ENCODE assay signal across 8 cellular contexts in the genomic region with DNA sequence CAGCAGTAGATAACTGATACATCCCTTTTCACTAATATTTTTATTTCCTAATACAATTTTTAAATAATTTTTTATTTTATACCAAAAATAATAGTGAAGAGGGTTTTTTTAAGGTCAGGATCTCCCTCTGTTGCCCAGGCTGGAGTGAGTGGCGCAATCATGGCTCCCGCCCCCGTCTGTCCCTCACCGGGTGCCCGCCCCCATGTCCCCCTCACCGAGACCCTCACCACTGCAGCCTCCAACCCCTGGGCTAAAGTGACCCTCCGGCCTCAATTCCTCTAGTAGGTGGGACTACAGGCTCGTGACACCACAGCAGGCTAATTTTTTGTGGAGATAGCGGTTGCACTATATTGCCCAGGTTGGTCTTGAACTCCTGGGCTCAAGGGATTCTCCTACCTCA. TPM values are rescaled to one million over a fixed set of nuclear protein-coding genes. Genes with fewer than 3 reads are reported as not detected.
DNase-seq lines count a peak whose midpoint lies in the region; ATAC-seq, FAIRE-seq and TF ChIP-seq lines count a peak whose summit lies in the region.

No MANE protein-coding gene starts in this region.

- no peaks in the 10 kb centered on the region for H3K27me3 Mint-ChIP-seq in natural killer cell treated with Interleukin-12 subunit alpha and Interleukin-12 subunit beta and Interleukin-15 and Interleukin-18, amount 100 ng/mL, for 72 hours

- no peaks in the 10 kb centered on the region for H3K9me3 Mint-ChIP-seq in natural killer cell treated with Interleukin-12 subunit alpha and Interleukin-12 subunit beta and Interleukin-15 and Interleukin-18, amount 100 ng/mL, for 72 hours

- DNase-seq in AG04450 (ENCODE audit: low read depth, low spot score) (no peak), MG63 (no peak), GM12891 (ENCODE audit: insufficient read length, low spot score) (no peak), NCI-H2171 treated with DMSO at 0.1 percent for 48 hours (lab: John Stamatoyannopoulos, UW) (no peak)
- DNase-seq in natural killer cell treated with Interleukin-12 subunit alpha and Interleukin-12 subunit beta and Interleukin-15 and Interleukin-18, amount 100 ng/mL, for 72 hours (ENCODE audit: low spot score), result no peak

- H3K27me3 ChIP-seq in AG04450 (ENCODE audit: control insufficient read depth, insufficient read depth, low read length) (no peaks in the 10 kb centered on the region), MG63 (peaks cover 3% of the 10 kb centered on the region), ectodermal cell (ENCODE audit: control insufficient read depth, insufficient read depth, low read length, poor library complexity, severe bottlenecking) (no peaks in the 10 kb centered on the region)

- H3K9me3 ChIP-seq in AG04450 (ENCODE audit: control insufficient read depth, insufficient read depth, low read length) (peaks cover 7% of the 10 kb centered on the region; the same call in 1 of the 2 replicates), MG63 (peaks cover 9% of the 10 kb centered on the region; the same call in 1 of the 2 replicates), ectodermal cell (ENCODE audit: control insufficient read depth, low read length) (no peaks in the 10 kb centered on the region)

- TF ChIP-seq POLR2A in GM12891 (IDR thresholded peaks at IDR 0.05; ENCODE audit: low read depth, low read length), result no peak

- H3K4me1 Mint-ChIP-seq in natural killer cell treated with Interleukin-12 subunit alpha and Interleukin-12 subunit beta and Interleukin-15 and Interleukin-18, amount 100 ng/mL, for 72 hours (ENCODE audit: low read depth in 2 of 2), result peaks cover 16 to 23% of the 10 kb centered on the region in 2 donors

- H3K27ac Mint-ChIP-seq in natural killer cell treated with Interleukin-12 subunit alpha and Interleukin-12 subunit beta and Interleukin-15 and Interleukin-18, amount 100 ng/mL, for 72 hours, result peak overlapping the region; percentile 84 to 87

- CTCF ChIA-PET in AG04450 (lab: Charles Lee), result no interaction called here

- peaks cover 7% of the 10 kb centered on the region for H3K4me1 ChIP-seq in ectodermal cell (ENCODE audit: control insufficient read depth, insufficient read depth, low read length)

- no peak for TF ChIP-seq CTCF in AG04450 (IDR thresholded peaks at IDR 0.05; ENCODE audit: low read depth, low read length)

- WGBS in ectodermal cell, 2 experiments, result 63% methylated on average over 9 of the region's 9 CpGs

- no peak for FAIRE-seq in GM12891 (lab: Jason Lieb, UNC)

- POLR2A ChIA-PET in AG04450 (lab: Yijun Ruan, JAX), result no interaction called here

- H3K36me3 ChIP-seq in MG63 (no peaks in the 10 kb centered on the region), ectodermal cell (ENCODE audit: control insufficient read depth, insufficient read depth, low read length) (no peaks in the 10 kb centered on the region)

- peak overlapping the region; percentile 90 for H3K4me3 Mint-ChIP-seq in natural killer cell treated with Interleukin-12 subunit alpha and Interleukin-12 subunit beta and Interleukin-15 and Interleukin-18, amount 100 ng/mL, for 72 hours

- no peaks in the 10 kb centered on the region for H3K36me3 Mint-ChIP-seq in natural killer cell treated with Interleukin-12 subunit alpha and Interleukin-12 subunit beta and Interleukin-15 and Interleukin-18, amount 100 ng/mL, for 72 hours

- H3K27ac ChIP-seq in AG04450 (ENCODE audit: low read depth, low read length), result peak overlapping the region; percentile 91
- H3K27ac ChIP-seq in ectodermal cell (ENCODE audit: insufficient read depth, low read depth, low read length, poor library complexity, severe bottlenecking), result no peak overlapping the region

- no peak for ATAC-seq in natural killer cell treated with Interleukin-12 subunit alpha and Interleukin-12 subunit beta and Interleukin-15 and Interleukin-18, amount 100 ng/mL, for 72 hours
- no peak for ATAC-seq in HG02852 (IDR thresholded peaks at IDR 0.05; ENCODE audit: unreplicated experiment)
- no peak for ATAC-seq in HG03108 (IDR thresholded peaks at IDR 0.05; ENCODE audit: unreplicated experiment)

- peak overlapping the region; percentile 85 for H3K4me3 ChIP-seq in AG04450 (ENCODE audit: low read depth, low read length)
- peak overlapping the region; percentile 35; the same call in 1 of the 2 replicates for H3K4me3 ChIP-seq in MG63
- peak overlapping the region; percentile 77 for H3K4me3 ChIP-seq in ectodermal cell (ENCODE audit: insufficient read depth, low read depth, low read length)

TF ChIP-seq in GM12891, 5 proteins besides CTCF, POLR2A, EP300 and RAD21:
- TF ChIP-seq SPI1 (IDR thresholded peaks at IDR 0.05; ENCODE audit: low read depth, low read length) (no peak), PAX5 (IDR thresholded peaks at IDR 0.05; ENCODE audit: insufficient read depth, low read length, severe bottlenecking) (no peak), POU2F2 (IDR thresholded peaks at IDR 0.05; ENCODE audit: low read depth, low read length) (no peak), POLR2AphosphoS5 (IDR thresholded peaks at IDR 0.05; ENCODE audit: low read depth, low read length) (no peak), TAF1 (IDR thresholded peaks at IDR 0.05; ENCODE audit: low read depth, low read length) (no peak)
TF ChIP-seq in GM12891: peak in this region for 0.

RNA-seq across cellular contexts. Expression of a gene that starts 17.8 kb away (rescaled TPM):
- polyA plus RNA-seq in AG04450 (2011; rRNA removed), result 8.3 and 9.2 TPM in 2 replicates
- polyA minus RNA-seq in AG04450 (2011; rRNA and poly(A)+ RNA removed), result 6.9 and 8.0 TPM in 2 replicates
- total RNA-seq in MG63 (2014; rRNA removed; shearing (Covaris generic); ENCODE audit: low replicate concordance), result 0.20 and 2.4 TPM in 2 replicates
- polyA plus RNA-seq in ectodermal cell (2013, experiment 1 of 4), result 15.8 TPM
- polyA plus RNA-seq in ectodermal cell (2013, experiment 2 of 4), result 15.2 TPM
- polyA plus RNA-seq in ectodermal cell (2013, experiment 3 of 4), result 13.6 TPM
- polyA plus RNA-seq in ectodermal cell (2013, experiment 4 of 4), result 14.1 TPM
- 1 to 10 TPM; 5.7 to 8.3 TPM for total RNA-seq in natural killer cell treated with Interleukin-12 subunit alpha and Interleukin-12 subunit beta and Interleukin-15 and Interleukin-18, amount 100 ng/mL, for 72 hours
- polyA plus RNA-seq in GM12891 (2012; ENCODE audit: low read depth, missing spikeins), result 3.2 TPM

RNA-seq across cellular contexts. Expression of a gene that starts 32.5 kb away (rescaled TPM):
- polyA plus RNA-seq in AG04450 (2011; rRNA removed), result 23.6 and 28.6 TPM in 2 replicates
- polyA minus RNA-seq in AG04450 (2011; rRNA and poly(A)+ RNA removed), result 9.6 and 13.5 TPM in 2 replicates
- total RNA-seq in MG63 (2014; rRNA removed; shearing (Covaris generic); ENCODE audit: low replicate concordance), result 23.6 and 41.2 TPM in 2 replicates
- polyA plus RNA-seq in ectodermal cell (2013, experiment 1 of 4), result 22.9 TPM
- 23.9 TPM for polyA plus RNA-seq in ectodermal cell (2013, experiment 2 of 4)
- polyA plus RNA-seq in ectodermal cell (2013, experiment 3 of 4), result 22.0 TPM
- polyA plus RNA-seq in ectodermal cell (2013, experiment 4 of 4), result 21.2 TPM
- total RNA-seq in natural killer cell treated with Interleukin-12 subunit alpha and Interleukin-12 subunit beta and Interleukin-15 and Interleukin-18, amount 100 ng/mL, for 72 hours, result 10 to 100 TPM; 35.5 to 36.0 TPM
- 16.8 TPM for polyA plus RNA-seq in GM12891 (2012; ENCODE audit: low read depth, missing spikeins)

RNA-seq across cellular contexts. Expression of a gene that starts 41.4 kb away (rescaled TPM):
- polyA plus RNA-seq in AG04450 (2011; rRNA removed), result 591 and 734 TPM in 2 replicates
- polyA minus RNA-seq in AG04450 (2011; rRNA and poly(A)+ RNA removed), result 75.3 and 86.5 TPM in 2 replicates
- total RNA-seq in MG63 (2014; rRNA removed; shearing (Covaris generic); ENCODE audit: low replicate concordance), result 237 and 851 TPM in 2 replicates
- 498 TPM for polyA plus RNA-seq in ectodermal cell (2013, experiment 1 of 4)
- polyA plus RNA-seq in ectodermal cell (2013, experiment 2 of 4), result 510 TPM
- 597 TPM for polyA plus RNA-seq in ectodermal cell (2013, experiment 3 of 4)
- polyA plus RNA-seq in ectodermal cell (2013, experiment 4 of 4), result 657 TPM
- 100 to 1,000 TPM; 260 to 346 TPM for total RNA-seq in natural killer cell treated with Interleukin-12 subunit alpha and Interleukin-12 subunit beta and Interleukin-15 and Interleukin-18, amount 100 ng/mL, for 72 hours
- 819 TPM for polyA plus RNA-seq in GM12891 (2012; ENCODE audit: low read depth, missing spikeins)

RNA-seq across cellular contexts. Expression of a gene that starts 48.8 kb away (rescaled TPM):
- 33.6 and 42.7 TPM in 2 replicates for polyA plus RNA-seq in AG04450 (2011; rRNA removed)
- polyA minus RNA-seq in AG04450 (2011; rRNA and poly(A)+ RNA removed), result 13.5 and 19.1 TPM in 2 replicates
- 218 and 273 TPM in 2 replicates for total RNA-seq in MG63 (2014; rRNA removed; shearing (Covaris generic); ENCODE audit: low replicate concordance)
- polyA plus RNA-seq in ectodermal cell (2013, experiment 1 of 4), result 101 TPM
- polyA plus RNA-seq in ectodermal cell (2013, experiment 2 of 4), result 95.8 TPM
- 74.5 TPM for polyA plus RNA-seq in ectodermal cell (2013, experiment 3 of 4)
- 77.1 TPM for polyA plus RNA-seq in ectodermal cell (2013, experiment 4 of 4)
- total RNA-seq in natural killer cell treated with Interleukin-12 subunit alpha and Interleukin-12 subunit beta and Interleukin-15 and Interleukin-18, amount 100 ng/mL, for 72 hours, result 10 to 100 TPM; 95.1 to 96.4 TPM
- 79.7 TPM for polyA plus RNA-seq in GM12891 (2012; ENCODE audit: low read depth, missing spikeins)

Comparison
In these comparisons a context has a peak if more than half of its experiments do, and no peak if none do; other contexts are left out.
1. H3K4me3 ChIP-seq: peak in every context shown above with its lines; median percentile 85 in AG04450; 77 in ectodermal cell; 35 in MG63.